23 cellular contexts compared by ENCODE assay signal in the genomic region with DNA sequence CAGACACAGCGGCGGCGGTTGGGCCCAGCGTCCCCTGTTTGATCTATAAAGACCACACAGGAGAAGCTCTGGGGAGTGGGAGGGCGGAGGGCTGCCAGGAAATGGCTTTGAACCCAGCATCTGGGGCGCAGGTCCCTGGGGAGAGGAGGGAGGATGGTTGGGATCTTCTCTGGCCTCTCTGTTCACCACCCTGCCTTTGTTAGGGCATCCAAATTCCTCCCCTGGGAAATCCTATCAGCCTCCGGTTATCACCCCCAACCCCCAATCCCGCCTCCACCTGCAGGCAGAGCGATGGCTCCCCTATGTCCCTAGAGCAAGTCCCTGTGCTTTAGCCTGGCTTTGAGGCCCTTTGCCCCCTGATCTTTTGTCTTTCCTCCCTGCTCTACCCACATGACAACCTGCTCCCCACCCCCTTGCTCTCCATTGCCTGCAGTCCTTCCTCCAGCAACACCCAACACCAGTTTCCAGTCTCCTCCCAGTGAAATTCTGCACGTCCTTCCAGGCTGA. TPM values are rescaled to one million over a fixed set of nuclear protein-coding genes. Genes with fewer than 3 reads are reported as not detected.
DNase-seq lines count a peak whose midpoint lies in the region; ATAC-seq and TF ChIP-seq lines count a peak whose summit lies in the region.
"Had no signal": no experiment of that assay in that cellular context is flagged by ENCODE, and none has a peak within 500 bp of the region (broad histone marks: within the 10 kb centered on the region; RNA-seq: fewer than 3 reads in every experiment).

No MANE protein-coding gene starts in this region.

- no peak overlapping the region for H3K9ac ChIP-seq in NT2/D1 (ENCODE audit: insufficient read length, low read depth)
- peak overlapping the region; percentile 62; the same call in 1 of the 2 replicates for H3K9ac ChIP-seq in iPS-20b (ENCODE audit: low read depth, low read length)

- no peak for TF ChIP-seq CTCF in heart left ventricle (IDR thresholded peaks at IDR 0.05)

- intact Hi-C loops in Right ventricle myocardium superior (cut with DNase I) (no loop called here), heart left ventricle (cut with DNase I) (no loop called here), posterior vena cava (cut with DNase I) (no loop called here)

- no peaks in the 10 kb centered on the region for H3K36me3 ChIP-seq in heart left ventricle
- no peaks in the 10 kb centered on the region for H3K36me3 ChIP-seq in NT2/D1 (ENCODE audit: insufficient read depth, insufficient read length, low read length)
- no peaks in the 10 kb centered on the region for H3K36me3 ChIP-seq in iPS-20b (ENCODE audit: insufficient read depth, low read depth, low read length)
- H3K36me3 ChIP-seq in effector memory CD4-positive, alpha-beta T cell (ENCODE audit: control insufficient read depth, insufficient read depth, low read length), result no peaks in the 10 kb centered on the region
- H3K36me3 ChIP-seq: thoracic aorta had no signal

- H3K27ac ChIP-seq in heart left ventricle, result no peak overlapping the region
- H3K27ac ChIP-seq in iPS-20b (ENCODE audit: low read length), result peak overlapping the region; percentile 79
- no peak overlapping the region for H3K27ac ChIP-seq in effector memory CD4-positive, alpha-beta T cell (ENCODE audit: insufficient read depth, low read length, poor library complexity, severe bottlenecking)
- H3K27ac ChIP-seq: thoracic aorta had no signal

- H3K4me1 ChIP-seq in heart left ventricle (no peaks in the 10 kb centered on the region), NT2/D1 (ENCODE audit: insufficient read depth, insufficient read length) (peaks cover 5% of the 10 kb centered on the region), iPS-20b (ENCODE audit: insufficient read depth, low read length) (peaks cover 13% of the 10 kb centered on the region)
- no peaks in the 10 kb centered on the region for H3K4me1 ChIP-seq in effector memory CD4-positive, alpha-beta T cell (ENCODE audit: control insufficient read depth, insufficient read depth, low read length, poor library complexity, severe bottlenecking)

- H3K27me3 ChIP-seq in heart left ventricle (peaks cover 0 to 23% (median 0%) of the 10 kb centered on the region in 9 donors), NT2/D1 (ENCODE audit: insufficient read depth, insufficient read length) (peaks cover 12% of the 10 kb centered on the region), iPS-20b (ENCODE audit: insufficient read depth, low read length) (peaks cover 23% of the 10 kb centered on the region)
- no peaks in the 10 kb centered on the region for H3K27me3 ChIP-seq in effector memory CD4-positive, alpha-beta T cell (replicated peaks; ENCODE audit: control insufficient read depth, insufficient read depth, low read length, poor library complexity, severe bottlenecking)

- WGBS in heart left ventricle, 4 donors, result 25 to 35% (median 28%) methylated on average over 8 to 10 of the region's 10 CpGs

- H3K9me3 ChIP-seq in heart left ventricle, result no peaks in the 10 kb centered on the region
- H3K9me3 ChIP-seq in NT2/D1 (ENCODE audit: insufficient read depth, low read length), result no peaks in the 10 kb centered on the region
- H3K9me3 ChIP-seq in iPS-20b (ENCODE audit: insufficient read depth, low read depth, low read length), result no peaks in the 10 kb centered on the region
- H3K9me3 ChIP-seq in effector memory CD4-positive, alpha-beta T cell (ENCODE audit: control insufficient read depth, low read length), result no peaks in the 10 kb centered on the region
- H3K9me3 ChIP-seq: thoracic aorta had no signal

- H3K4me3 ChIP-seq in heart left ventricle (no peak overlapping the region), NT2/D1 (ENCODE audit: insufficient read length, low read depth) (no peak overlapping the region), iPS-20b (ENCODE audit: low read length) (peak overlapping the region; percentile 42; the same call in 1 of the 2 replicates)
- no peak overlapping the region for H3K4me3 ChIP-seq in effector memory CD4-positive, alpha-beta T cell (ENCODE audit: insufficient read depth, low read depth, low read length, poor library complexity, severe bottlenecking)
- H3K4me3 ChIP-seq: thoracic aorta had no signal

- DNase-seq in Right ventricle myocardium superior (peak; percentile 43), heart left ventricle (no peak), NT2/D1 (ENCODE audit: low read depth, low spot score) (peak; percentile 69), AG08395 (ENCODE audit: low spot score) (no peak), posterior vena cava (ENCODE audit: low spot score) (no peak)
- no peak for DNase-seq in activated effector memory CD4-positive, alpha-beta T cell treated with anti-CD3 and anti-CD28 coated beads, Interleukin-2, amount 50 U/mL, for 16 hours
- DNase-seq in effector memory CD4-positive, alpha-beta T cell, result no peak
- DNase-seq: activated CD4-positive, alpha-beta T cell treated with anti-CD3 and anti-CD28 coated beads, Interleukin-2, amount 10 ng/mL, durations not matched to agents 24 days and 14 days; activated CD8-positive, alpha-beta memory T cell treated with anti-CD3 and anti-CD28 coated beads, Interleukin-2, amount 50 U/mL, for 4 hours; activated gamma-delta T cell; caudate nucleus; CD4-positive, alpha-beta T cell; effector memory CD8-positive, alpha-beta T cell; KBM-7; kidney glomerular epithelial cell; NCI-H2081 treated with DMSO at 0.1 percent for 48 hours; RPMI8226 had no signal

- no peak for TF ChIP-seq POLR2A in heart left ventricle (IDR thresholded peaks at IDR 0.05)

- ATAC-seq in Right ventricle myocardium superior (ENCODE audit: poor library complexity), result no peak
- no peak for ATAC-seq in heart left ventricle
- ATAC-seq: effector memory CD8-positive, alpha-beta T cell; natural killer cell treated with Interleukin-12 subunit alpha and Interleukin-12 subunit beta and Interleukin-15 and Interleukin-18, amount 100 ng/mL, for 72 hours; stimulated activated effector memory CD8-positive, alpha-beta T cell treated with anti-CD3 and anti-CD28 coated beads, Interleukin-12 subunit alpha, Interleukin-12 subunit beta, amount 100 ng/mL, for 72 hours had no signal

RNA-seq across cellular contexts. Expression of gene XKR7, which starts 7.1 kb away (rescaled TPM):
- not detected for total RNA-seq in Right ventricle myocardium superior
- total RNA-seq in heart left ventricle, result not detected
- polyA plus RNA-seq in heart left ventricle, result not detected
- total RNA-seq in posterior vena cava, result not detected
- total RNA-seq: activated CD4-positive, alpha-beta T cell treated with anti-CD3 and anti-CD28 coated beads, Interleukin-2, amount 10 ng/mL, durations not matched to agents 24 days and 14 days; CD4-positive, alpha-beta T cell; fibroblast of lung; mesenteric fat pad; thoracic aorta had no signal
- polyA plus RNA-seq: fibroblast of lung had no signal

RNA-seq across cellular contexts. Expression of gene PDRG1, which starts 23.2 kb away (rescaled TPM):
- total RNA-seq in Right ventricle myocardium superior (11.1 TPM), heart left ventricle (10 to 100 TPM in 1 of 9 donors, 1 to 10 TPM in 8; 5.2 to 10.7 (median 7.3) TPM), posterior vena cava (1 to 10 TPM; 5.0 to 5.3 TPM)
- 10 to 100 TPM in 1 of 2 donors, 1 to 10 TPM in 1; 8.8 to 15.2 TPM for polyA plus RNA-seq in heart left ventricle

RNA-seq across cellular contexts. Expression of gene CCM2L, which starts 35.2 kb away (rescaled TPM):
- total RNA-seq in Right ventricle myocardium superior (8.5 TPM), heart left ventricle (10 to 100 TPM in 3 of 9 donors, 1 to 10 TPM in 6; 3.4 to 14.8 (median 8.7) TPM), posterior vena cava (1 to 10 TPM; 6.8 to 9.7 TPM)
- 10 to 100 TPM; 11.4 to 12.5 TPM for polyA plus RNA-seq in heart left ventricle
- total RNA-seq: activated CD4-positive, alpha-beta T cell treated with anti-CD3 and anti-CD28 coated beads, Interleukin-2, amount 10 ng/mL, durations not matched to agents 24 days and 14 days; CD4-positive, alpha-beta T cell; fibroblast of lung; natural killer cell treated with Interleukin-12 subunit alpha and Interleukin-12 subunit beta and Interleukin-15 and Interleukin-18, amount 100 ng/mL, for 72 hours had no signal
- polyA plus RNA-seq: fibroblast of lung had no signal

Comparison
In these comparisons a context has a peak if more than half of its experiments do, and no peak if none do; other contexts are left out.
1. DNase-seq: peak in Right ventricle myocardium superior (single experiment) and NT2/D1 (single experiment); none in heart left ventricle (0 of 5), AG08395 (single experiment), posterior vena cava (single experiment), activated effector memory CD4-positive, alpha-beta T cell treated with anti-CD3 and anti-CD28 coated beads, Interleukin-2, amount 50 U/mL, for 16 hours (single experiment) and effector memory CD4-positive, alpha-beta T cell (0 of 3).